8 cellular contexts compared by ENCODE assay signal in the genomic region with DNA sequence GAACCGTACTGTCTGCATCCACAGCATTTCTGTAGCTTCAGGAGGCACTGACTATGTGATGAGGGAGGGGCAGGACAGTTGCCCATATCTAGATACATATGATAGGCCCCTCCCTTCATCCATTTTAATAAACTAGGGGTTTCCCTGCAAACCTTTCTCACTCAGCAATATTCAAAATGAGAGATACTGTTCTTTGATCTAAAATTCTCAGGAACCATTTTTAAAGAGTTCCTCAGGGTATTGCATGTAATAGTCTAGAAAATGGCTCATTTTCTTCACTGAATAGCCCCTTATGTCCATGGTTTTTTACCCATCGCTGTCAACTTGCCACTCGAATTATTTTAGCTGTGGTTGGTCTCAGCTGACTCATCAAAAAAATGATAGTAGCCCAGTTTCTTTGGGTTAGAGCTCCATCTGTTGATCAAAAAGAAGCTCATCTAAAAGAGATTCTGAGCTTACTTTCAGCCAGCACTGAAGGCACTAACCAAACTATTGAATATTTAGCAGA. TPM values are rescaled to one million over a fixed set of nuclear protein-coding genes. Genes with fewer than 3 reads are reported as not detected.
DNase-seq lines count a peak whose midpoint lies in the region; ATAC-seq and TF ChIP-seq lines count a peak whose summit lies in the region.

No MANE protein-coding gene starts in this region.

- DNase-seq in Caki2 (ENCODE audit: low read depth) (peak; percentile 51), HCEC 1CT (peak; percentile 63), NCI-H82 (lab: John Stamatoyannopoulos, UW) (peak; percentile 65), amniotic epithelial cell (ENCODE audit: low read depth) (peak; percentile 65), iPS-NIHi11 (ENCODE audit: low spot score) (peak; percentile 30), glutamatergic neuron (no peak)

- H3K27ac Mint-ChIP-seq in stimulated activated memory B cell treated with anti-CD40 and anti-IgM and Interleukin-4, amounts not matched to agents 10 μg/mL and 1 μg/mL and 100 μg/mL, for 72 hours: peak overlapping the region; percentile 57
- H3K27ac Mint-ChIP-seq in glutamatergic neuron (ENCODE audit: unreplicated experiment): no peak overlapping the region

- peaks cover 10% of the 10 kb centered on the region for H3K4me1 Mint-ChIP-seq in stimulated activated memory B cell treated with anti-CD40 and anti-IgM and Interleukin-4, amounts not matched to agents 10 μg/mL and 1 μg/mL and 100 μg/mL, for 72 hours
- peaks cover 2% of the 10 kb centered on the region for H3K4me1 Mint-ChIP-seq in glutamatergic neuron (ENCODE audit: low read depth, unreplicated experiment)

- no peak overlapping the region for H3K4me3 Mint-ChIP-seq in stimulated activated memory B cell treated with anti-CD40 and anti-IgM and Interleukin-4, amounts not matched to agents 10 μg/mL and 1 μg/mL and 100 μg/mL, for 72 hours
- no peak overlapping the region for H3K4me3 Mint-ChIP-seq in glutamatergic neuron (ENCODE audit: unreplicated experiment)

- no peak for TF ChIP-seq CTCF in glutamatergic neuron (IDR thresholded peaks at IDR 0.05; ENCODE audit: partially characterized antibody, unreplicated experiment)

- no peaks in the 10 kb centered on the region for H3K9me3 Mint-ChIP-seq in stimulated activated memory B cell treated with anti-CD40 and anti-IgM and Interleukin-4, amounts not matched to agents 10 μg/mL and 1 μg/mL and 100 μg/mL, for 72 hours
- no peaks in the 10 kb centered on the region for H3K9me3 Mint-ChIP-seq in glutamatergic neuron (ENCODE audit: unreplicated experiment)

- H3K27me3 Mint-ChIP-seq in stimulated activated memory B cell treated with anti-CD40 and anti-IgM and Interleukin-4, amounts not matched to agents 10 μg/mL and 1 μg/mL and 100 μg/mL, for 72 hours: no peaks in the 10 kb centered on the region
- no peaks in the 10 kb centered on the region for H3K27me3 Mint-ChIP-seq in glutamatergic neuron (ENCODE audit: unreplicated experiment)

- ATAC-seq in stimulated activated memory B cell treated with anti-CD40 and anti-IgM and Interleukin-4, amounts not matched to agents 10 μg/mL and 1 μg/mL and 100 μg/mL, for 72 hours: peak; percentile 73
- ATAC-seq in HG02885 (IDR thresholded peaks at IDR 0.05; ENCODE audit: poor library complexity, unreplicated experiment): no peak

- in situ Hi-C loops in Caki2 (cut with HindIII; ENCODE audit: low pct_unique_long_range_greater_than_20kb, low sequenced_read_pairs): no loop called here

- peaks cover 3% of the 10 kb centered on the region for H3K36me3 Mint-ChIP-seq in stimulated activated memory B cell treated with anti-CD40 and anti-IgM and Interleukin-4, amounts not matched to agents 10 μg/mL and 1 μg/mL and 100 μg/mL, for 72 hours
- no peaks in the 10 kb centered on the region for H3K36me3 Mint-ChIP-seq in glutamatergic neuron (ENCODE audit: unreplicated experiment)

RNA-seq across cellular contexts. Expression of a gene that starts 37.0 kb away (rescaled TPM):
- not detected in 2 replicates for total RNA-seq in Caki2 (2014; rRNA removed; shearing (Covaris generic); ENCODE audit: low replicate concordance)
- total RNA-seq in glutamatergic neuron (ENCODE audit: unreplicated experiment): not detected

RNA-seq across cellular contexts. Expression of a gene that starts 42.0 kb away (rescaled TPM):
- 9.0 and 11.4 TPM in 2 replicates for total RNA-seq in Caki2 (2014; rRNA removed; shearing (Covaris generic); ENCODE audit: low replicate concordance)
- total RNA-seq in glutamatergic neuron (ENCODE audit: unreplicated experiment): 20.7 TPM

RNA-seq across cellular contexts. Expression of a gene that starts 42.5 kb away (rescaled TPM):
- 265 and 304 TPM in 2 replicates for total RNA-seq in Caki2 (2014; rRNA removed; shearing (Covaris generic); ENCODE audit: low replicate concordance)
- total RNA-seq in glutamatergic neuron (ENCODE audit: unreplicated experiment): 196 TPM

RNA-seq across cellular contexts. Expression of a gene that starts 52.3 kb away (rescaled TPM):
- 76.9 and 79.4 TPM in 2 replicates for total RNA-seq in Caki2 (2014; rRNA removed; shearing (Covaris generic); ENCODE audit: low replicate concordance)
- 66.4 TPM for total RNA-seq in glutamatergic neuron (ENCODE audit: unreplicated experiment)
